ENCODE assay signal across 9 cellular contexts in genomic region chr18:77207540-77207939, GRCh38. TPM values are rescaled to one million over a fixed set of nuclear protein-coding genes. Genes with fewer than 3 reads are reported as not detected.
DNase-seq lines count a peak whose midpoint lies in the region; ATAC-seq, FAIRE-seq and TF ChIP-seq lines count a peak whose summit lies in the region.
"Had no signal": no experiment of that assay in that cellular context is flagged by ENCODE, and none has a peak within 500 bp of the region (broad histone marks: within the 10 kb centered on the region; RNA-seq: fewer than 3 reads in every experiment).

No MANE protein-coding gene starts in this region.

- CTCF ChIA-PET in HepG2 (lab: Yijun Ruan, JAX; ENCODE audit: low intra/inter-chr PET ratio, low total read pairs), result no interaction called here

- H3K4me3 ChIP-seq in HepG2 (replicated peaks in 1 of 3; ENCODE audit: insufficient read depth in 1 of 3, low read depth in 2 of 3, low read length in 3 of 3), result no peak overlapping the region

- H3K4me3 Mint-ChIP-seq in chondrocyte (ENCODE audit: unreplicated experiment), result no peak overlapping the region
- H3K4me3 Mint-ChIP-seq in stimulated activated memory B cell treated with anti-CD40 and anti-IgM and Interleukin-4, amounts not matched to agents 10 μg/mL and 1 μg/mL and 100 μg/mL, for 72 hours, result peak overlapping the region; percentile 6

- 9% methylated on average over 7 of the region's 10 CpGs for WGBS in HepG2 (ENCODE audit: low lambda C conversion rate)

- POLR2A ChIA-PET in HepG2 (lab: Yijun Ruan, JAX), result no interaction called here

- in situ Hi-C loops in HepG2 (cut with HindIII; ENCODE audit: extremely low pct_ligation_motif_present, low pct_unique_long_range_greater_than_20kb), result loop anchor here (10.0 kb wide), 1 partner anchor 213 kb away; no protein-coding TSS in a partner anchor

- TF ChIP-seq EP300 in HepG2 (IDR thresholded peaks at IDR 0.05; ENCODE audit: low read depth in 2 of 2, low read length in 2 of 2), result no peak
- no peak for TF ChIP-seq EP300 in HepG2 (CRISPR knock-in tag; IDR thresholded peaks at IDR 0.05; ENCODE audit: borderline replicate concordance)

- H3K4me2 ChIP-seq in HepG2 (ENCODE audit: low read depth, low read length), result no peak overlapping the region

- no peaks in the 10 kb centered on the region for H3K9me3 Mint-ChIP-seq in chondrocyte (ENCODE audit: low read depth)
- no peaks in the 10 kb centered on the region for H3K9me3 Mint-ChIP-seq in stimulated activated memory B cell treated with anti-CD40 and anti-IgM and Interleukin-4, amounts not matched to agents 10 μg/mL and 1 μg/mL and 100 μg/mL, for 72 hours

- ATAC-seq in GM19455 (IDR thresholded peaks at IDR 0.05; ENCODE audit: unreplicated experiment) (peak; percentile 58), HepG2 (peak; percentile 90), GM21825 (IDR thresholded peaks at IDR 0.05; ENCODE audit: unreplicated experiment) (no peak)
- ATAC-seq in stimulated activated memory B cell treated with anti-CD40 and anti-IgM and Interleukin-4, amounts not matched to agents 10 μg/mL and 1 μg/mL and 100 μg/mL, for 72 hours, result peak; percentile 76

- no TSS peak for BruUV-seq in HepG2 (replicated peaks; lab: Mats Ljungman, UMichigan)

- H3K27me3 Mint-ChIP-seq in chondrocyte (ENCODE audit: low read depth), result peaks cover 2% of the 10 kb centered on the region
- peaks cover 18% of the 10 kb centered on the region for H3K27me3 Mint-ChIP-seq in stimulated activated memory B cell treated with anti-CD40 and anti-IgM and Interleukin-4, amounts not matched to agents 10 μg/mL and 1 μg/mL and 100 μg/mL, for 72 hours

- H2AFZ ChIP-seq in HepG2 (ENCODE audit: low read length), result no peak overlapping the region

- no peaks in the 10 kb centered on the region for H3K9me3 ChIP-seq in HepG2 (ENCODE audit: low read length)

- no peaks in the 10 kb centered on the region for H4K20me1 ChIP-seq in HepG2 (ENCODE audit: insufficient read depth, low read length)

- DNase-seq in CD1c-positive myeloid dendritic cell (ENCODE audit: extremely low spot score) (peak; percentile 64), LoVo (ENCODE audit: low spot score) (peak; percentile 26), UCSD-AML1 (lab: John Stamatoyannopoulos, UW; ENCODE audit: unreplicated experiment) (peak; percentile 32), chondrocyte (ENCODE audit: low spot score) (no peak), HepG2 (ENCODE audit: low spot score) (peak; percentile 42)

- no peak overlapping the region for H3K27ac ChIP-seq in HepG2 (ENCODE audit: extremely low read length, insufficient read depth, low read length)

- peak overlapping the region; percentile 87 for H3K27ac Mint-ChIP-seq in chondrocyte (ENCODE audit: unreplicated experiment)
- peak overlapping the region; percentile 96 for H3K27ac Mint-ChIP-seq in stimulated activated memory B cell treated with anti-CD40 and anti-IgM and Interleukin-4, amounts not matched to agents 10 μg/mL and 1 μg/mL and 100 μg/mL, for 72 hours

- peaks cover 2 to 19% of the 10 kb centered on the region in 2 experiments; a peak in 3 of 5 replicates for H3K27me3 ChIP-seq in HepG2 (ENCODE audit: control insufficient read depth in 1 of 2, insufficient read depth in 2 of 2, low read length in 2 of 2)

- H3K4me1 Mint-ChIP-seq in chondrocyte (ENCODE audit: low read depth), result peaks cover 46% of the 10 kb centered on the region
- H3K4me1 Mint-ChIP-seq in stimulated activated memory B cell treated with anti-CD40 and anti-IgM and Interleukin-4, amounts not matched to agents 10 μg/mL and 1 μg/mL and 100 μg/mL, for 72 hours, result peaks cover 33% of the 10 kb centered on the region

- no peak overlapping the region for H3K9ac ChIP-seq in HepG2 (ENCODE audit: insufficient read depth, low read depth, low read length)

- TF ChIP-seq POLR2A in HepG2 (IDR thresholded peaks at IDR 0.05; ENCODE audit: insufficient read depth in 1 of 2, low read depth in 2 of 2, low read length in 2 of 2), result no peak

- TF ChIP-seq RAD21 in HepG2 (CRISPR knock-in tag; IDR thresholded peaks at IDR 0.05), result no peak

- H3K79me2 ChIP-seq in HepG2 (ENCODE audit: insufficient read depth, low read length), result no peaks in the 10 kb centered on the region

- intact Hi-C loops in HepG2 (cut with micrococcal nuclease; ENCODE audit: unreplicated experiment), result no loop called here

- TF ChIP-seq CTCF in chondrocyte (IDR thresholded peaks at IDR 0.05) (peak; percentile 80), HepG2 (CRISPR knock-in tag; IDR thresholded peaks at IDR 0.05) (no peak)

- no peaks in the 10 kb centered on the region for H3K4me1 ChIP-seq in HepG2 (ENCODE audit: insufficient read depth, low read length)

- H3K36me3 ChIP-seq in HepG2 (replicated peaks in 1 of 2; ENCODE audit: control insufficient read depth in 1 of 2, insufficient read depth in 2 of 2, low read length in 2 of 2), result no peaks in the 10 kb centered on the region

- peak; percentile 76 for FAIRE-seq in HepG2 (lab: Jason Lieb, UNC)

- H3K36me3 Mint-ChIP-seq in chondrocyte (ENCODE audit: low read depth), result no peaks in the 10 kb centered on the region
- no peaks in the 10 kb centered on the region for H3K36me3 Mint-ChIP-seq in stimulated activated memory B cell treated with anti-CD40 and anti-IgM and Interleukin-4, amounts not matched to agents 10 μg/mL and 1 μg/mL and 100 μg/mL, for 72 hours

TF ChIP-seq in HepG2, 621 proteins besides CTCF, POLR2A, EP300 and RAD21:
- TF ChIP-seq MNT (IDR thresholded peaks at IDR 0.05), result 0 out of 2 replicates have a peak, but pooled peaks have one; percentile 13
- TF ChIP-seq RFXANK (CRISPR knock-in tag; IDR thresholded peaks at IDR 0.05), result no peak
- peak; percentile 70 for TF ChIP-seq BHLHE40 (IDR thresholded peaks at IDR 0.05; ENCODE audit: low read length)
- TF ChIP-seq XRCC5 (optimal IDR thresholded peaks at IDR 0.05; ENCODE audit: low read length), result peak; percentile 62
- TF ChIP-seq SOX5 (CRISPR knock-in tag; IDR thresholded peaks at IDR 0.05; ENCODE audit: borderline replicate concordance), result no peak
- TF ChIP-seq ZNF616 (CRISPR knock-in tag; IDR thresholded peaks at IDR 0.05; ENCODE audit: low read depth), result no peak
- TF ChIP-seq NFATC3 (CRISPR knock-in tag; IDR thresholded peaks at IDR 0.05), result no peak
- no peak for TF ChIP-seq ZNF710 (CRISPR knock-in tag; IDR thresholded peaks at IDR 0.05; ENCODE audit: borderline replicate concordance)
- no peak for TF ChIP-seq LCORL (IDR thresholded peaks at IDR 0.05)
- TF ChIP-seq LCORL (CRISPR knock-in tag; IDR thresholded peaks at IDR 0.05), result no peak

RNA-seq across cellular contexts. Expression of gene GALR1, which starts 42.1 kb away (rescaled TPM):
- total RNA-seq in chondrocyte (not detected in 3 replicates), HepG2 (2016; rRNA removed; fragmentation: Illumina TruSeq; extraction: Trizol) (not detected in 2 replicates)
- total RNA-seq in HepG2 (2016; cell fraction: cytosol; rRNA removed; fragmentation: Illumina TruSeq; extraction: Trizol; ENCODE audit: low read depth), result not detected in 2 replicates
- total RNA-seq in HepG2 (2016; cell fraction: insoluble cytoplasmic fraction; rRNA removed; fragmentation: Illumina TruSeq; extraction: Trizol), result not detected in 2 replicates
- total RNA-seq in HepG2 (2016; cell fraction: membrane; rRNA removed; fragmentation: Illumina TruSeq; extraction: Trizol), result not detected in 2 replicates
- total RNA-seq in HepG2 (2016; cell fraction: nucleus; rRNA removed; fragmentation: Illumina TruSeq; extraction: Trizol), result not detected in 2 replicates
- polyA plus RNA-seq in HepG2 (2011; rRNA removed), result not detected in 2 replicates
- polyA plus RNA-seq in HepG2 (2011; cell fraction: cytosol; rRNA removed), result not detected in 2 replicates
- polyA plus RNA-seq in HepG2 (2011; cell fraction: nucleus; rRNA removed), result not detected in 2 replicates
- not detected in 2 replicates for polyA plus RNA-seq in HepG2 (2012)
- polyA plus RNA-seq in HepG2 (2016; cell fraction: cytosol; fragmentation: Illumina TruSeq; extraction: Trizol; ENCODE audit: low read depth), result not detected in 2 replicates
- polyA plus RNA-seq in HepG2 (2016; cell fraction: insoluble cytoplasmic fraction; fragmentation: Illumina TruSeq; extraction: Trizol; ENCODE audit: low read depth), result not detected in 2 replicates
- polyA plus RNA-seq in HepG2 (2016; cell fraction: membrane; fragmentation: Illumina TruSeq; extraction: Trizol; ENCODE audit: low read depth), result not detected in 2 replicates
- polyA plus RNA-seq in HepG2 (2016; cell fraction: nucleus; fragmentation: Illumina TruSeq; extraction: Trizol; ENCODE audit: insufficient read depth, low read depth), result not detected in 2 replicates
- polyA minus RNA-seq in HepG2 (2011; rRNA and poly(A)+ RNA removed; ENCODE audit: low replicate concordance), result not detected in 2 replicates
- not detected in 2 replicates for polyA minus RNA-seq in HepG2 (2011; cell fraction: cytosol; rRNA and poly(A)+ RNA removed)
- not detected in 2 replicates for polyA minus RNA-seq in HepG2 (2011; cell fraction: nucleus; rRNA and poly(A)+ RNA removed)
- total RNA-seq: T-helper 1 cell treated with Interleukin-12 subunit alpha and Interleukin-12 subunit beta and Interleukin-4 antibody, amounts not matched to agents 30 ng/mL and 1 ng/mL, for 36 hours had no signal
